1 cellular context compared by ENCODE assay signal in the genomic region with DNA sequence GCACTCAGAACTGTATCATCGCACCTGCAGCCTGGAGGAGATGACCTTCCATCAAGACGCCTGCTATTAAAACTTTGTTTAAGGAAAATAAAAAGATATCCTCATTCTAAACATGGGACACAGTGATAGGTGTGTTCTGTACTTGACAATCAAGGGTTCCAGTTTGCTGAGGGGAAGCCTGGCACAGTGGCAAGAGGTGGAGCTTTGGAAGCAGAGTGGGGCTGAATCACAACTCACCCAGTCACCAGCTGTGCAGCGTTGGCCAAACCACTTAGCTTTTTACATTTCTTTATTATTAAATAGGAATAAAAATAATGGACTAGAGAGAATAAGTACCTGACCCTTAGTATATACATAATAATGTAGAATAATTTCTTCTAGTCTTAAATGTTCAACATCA.
TF ChIP-seq lines count a peak whose summit lies in the region.

No MANE protein-coding gene starts in this region.

TF ChIP-seq in IMR-90, 13 proteins besides CTCF, POLR2A, EP300 and RAD21:
- no peak for TF ChIP-seq RFX5 (IDR thresholded peaks at IDR 0.05; ENCODE audit: low read depth, low read length)
- TF ChIP-seq MAFK (IDR thresholded peaks at IDR 0.05; ENCODE audit: low read depth, low read length): no peak
- TF ChIP-seq BHLHE40 (IDR thresholded peaks at IDR 0.05; ENCODE audit: low read depth, low read length): no peak
- TF ChIP-seq FOS (IDR thresholded peaks at IDR 0.05; ENCODE audit: low read depth, low read length): no peak
- TF ChIP-seq SMC3 (IDR thresholded peaks at IDR 0.05; ENCODE audit: low read depth, low read length): no peak
- no peak for TF ChIP-seq CHD1 (IDR thresholded peaks at IDR 0.05; ENCODE audit: low read depth, low read length)
- TF ChIP-seq NFE2L2 (IDR thresholded peaks at IDR 0.05; ENCODE audit: low read depth, low read length): no peak
- TF ChIP-seq, protein P1, sequence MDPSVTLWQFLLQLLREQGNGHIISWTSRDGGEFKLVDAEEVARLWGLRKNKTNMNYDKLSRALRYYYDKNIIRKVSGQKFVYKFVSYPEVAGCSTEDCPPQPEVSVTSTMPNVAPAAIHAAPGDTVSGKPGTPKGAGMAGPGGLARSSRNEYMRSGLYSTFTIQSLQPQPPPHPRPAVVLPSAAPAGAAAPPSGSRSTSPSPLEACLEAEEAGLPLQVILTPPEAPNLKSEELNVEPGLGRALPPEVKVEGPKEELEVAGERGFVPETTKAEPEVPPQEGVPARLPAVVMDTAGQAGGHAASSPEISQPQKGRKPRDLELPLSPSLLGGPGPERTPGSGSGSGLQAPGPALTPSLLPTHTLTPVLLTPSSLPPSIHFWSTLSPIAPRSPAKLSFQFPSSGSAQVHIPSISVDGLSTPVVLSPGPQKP (IDR thresholded peaks at IDR 0.05; ENCODE audit: borderline replicate concordance, low read depth, low read length): no peak
- TF ChIP-seq MXI1 (IDR thresholded peaks at IDR 0.05; ENCODE audit: borderline replicate concordance, low read depth, low read length): no peak
- TF ChIP-seq RCOR1 (IDR thresholded peaks at IDR 0.05; ENCODE audit: insufficient replicate concordance, low read length): no peak
- TF ChIP-seq CEBPB (IDR thresholded peaks at IDR 0.05; ENCODE audit: low read depth, low read length): no peak
- no peak for TF ChIP-seq MAZ (IDR thresholded peaks at IDR 0.05; ENCODE audit: borderline replicate concordance, low read depth, low read length)
- TF ChIP-seq, protein P2, sequence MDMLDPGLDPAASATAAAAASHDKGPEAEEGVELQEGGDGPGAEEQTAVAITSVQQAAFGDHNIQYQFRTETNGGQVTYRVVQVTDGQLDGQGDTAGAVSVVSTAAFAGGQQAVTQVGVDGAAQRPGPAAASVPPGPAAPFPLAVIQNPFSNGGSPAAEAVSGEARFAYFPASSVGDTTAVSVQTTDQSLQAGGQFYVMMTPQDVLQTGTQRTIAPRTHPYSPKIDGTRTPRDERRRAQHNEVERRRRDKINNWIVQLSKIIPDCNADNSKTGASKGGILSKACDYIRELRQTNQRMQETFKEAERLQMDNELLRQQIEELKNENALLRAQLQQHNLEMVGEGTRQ (IDR thresholded peaks at IDR 0.05; ENCODE audit: low read depth, low read length): no peak
TF ChIP-seq in IMR-90: peak in this region for 0.
